In the genomic region with DNA sequence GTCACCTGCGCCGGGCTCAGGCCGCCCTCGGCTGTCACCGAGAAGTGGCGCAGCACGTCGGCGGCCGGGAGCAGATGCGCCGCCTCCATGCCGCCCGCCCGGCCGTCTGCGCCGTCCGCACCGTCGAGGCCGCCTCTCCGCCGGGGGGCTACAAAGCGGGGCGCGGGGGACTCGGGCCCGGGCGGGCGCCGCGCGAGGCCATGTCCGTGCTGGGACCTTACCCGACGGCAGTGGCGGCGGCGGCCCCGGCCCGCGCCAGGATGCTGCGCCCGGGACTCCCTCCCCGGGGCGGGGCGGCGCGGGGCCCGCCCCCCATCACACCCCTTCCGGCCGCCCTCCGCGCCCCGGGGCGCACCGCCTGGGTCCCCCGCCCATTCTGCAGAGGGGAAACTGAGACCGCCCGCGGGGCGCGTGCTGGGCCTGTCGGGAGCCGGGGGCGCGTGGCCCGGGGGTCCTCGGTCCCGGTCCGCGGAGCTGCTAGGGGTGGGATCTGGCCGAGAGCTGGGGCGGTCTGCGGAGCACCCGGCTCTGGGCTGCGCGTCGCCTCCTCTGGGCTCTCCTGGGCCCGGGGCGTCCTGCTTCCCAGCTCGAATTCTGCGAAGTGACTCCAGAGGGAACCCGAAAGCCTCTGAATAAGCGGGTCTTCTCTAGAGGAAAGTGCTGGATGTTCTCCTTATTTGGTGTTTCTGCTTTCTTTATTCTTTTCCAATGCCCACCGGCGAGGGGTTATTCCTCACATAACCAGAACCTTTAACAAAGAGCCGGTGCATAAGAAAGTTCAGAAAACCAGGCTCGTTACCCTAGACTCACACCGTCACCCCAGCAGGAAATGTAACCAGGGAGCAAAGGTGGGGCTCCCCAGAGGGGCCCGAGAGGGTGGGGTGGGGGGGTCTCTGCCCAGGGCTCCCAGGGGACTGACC, we compare ENCODE assay signal across 1 cellular context.
TF ChIP-seq lines count a peak whose summit lies in the region.

A gene (minus strand): TSS at position 235 of the 920 bp plus-strand sequence. CDS start 146 bp downstream, at position 89.

TF ChIP-seq in GM23338, 12 proteins besides CTCF, POLR2A, EP300 and RAD21 (continued from another document):
- TF ChIP-seq, protein P1, sequence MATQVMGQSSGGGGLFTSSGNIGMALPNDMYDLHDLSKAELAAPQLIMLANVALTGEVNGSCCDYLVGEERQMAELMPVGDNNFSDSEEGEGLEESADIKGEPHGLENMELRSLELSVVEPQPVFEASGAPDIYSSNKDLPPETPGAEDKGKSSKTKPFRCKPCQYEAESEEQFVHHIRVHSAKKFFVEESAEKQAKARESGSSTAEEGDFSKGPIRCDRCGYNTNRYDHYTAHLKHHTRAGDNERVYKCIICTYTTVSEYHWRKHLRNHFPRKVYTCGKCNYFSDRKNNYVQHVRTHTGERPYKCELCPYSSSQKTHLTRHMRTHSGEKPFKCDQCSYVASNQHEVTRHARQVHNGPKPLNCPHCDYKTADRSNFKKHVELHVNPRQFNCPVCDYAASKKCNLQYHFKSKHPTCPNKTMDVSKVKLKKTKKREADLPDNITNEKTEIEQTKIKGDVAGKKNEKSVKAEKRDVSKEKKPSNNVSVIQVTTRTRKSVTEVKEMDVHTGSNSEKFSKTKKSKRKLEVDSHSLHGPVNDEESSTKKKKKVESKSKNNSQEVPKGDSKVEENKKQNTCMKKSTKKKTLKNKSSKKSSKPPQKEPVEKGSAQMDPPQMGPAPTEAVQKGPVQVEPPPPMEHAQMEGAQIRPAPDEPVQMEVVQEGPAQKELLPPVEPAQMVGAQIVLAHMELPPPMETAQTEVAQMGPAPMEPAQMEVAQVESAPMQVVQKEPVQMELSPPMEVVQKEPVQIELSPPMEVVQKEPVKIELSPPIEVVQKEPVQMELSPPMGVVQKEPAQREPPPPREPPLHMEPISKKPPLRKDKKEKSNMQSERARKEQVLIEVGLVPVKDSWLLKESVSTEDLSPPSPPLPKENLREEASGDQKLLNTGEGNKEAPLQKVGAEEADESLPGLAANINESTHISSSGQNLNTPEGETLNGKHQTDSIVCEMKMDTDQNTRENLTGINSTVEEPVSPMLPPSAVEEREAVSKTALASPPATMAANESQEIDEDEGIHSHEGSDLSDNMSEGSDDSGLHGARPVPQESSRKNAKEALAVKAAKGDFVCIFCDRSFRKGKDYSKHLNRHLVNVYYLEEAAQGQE (IDR thresholded peaks at IDR 0.05; ENCODE audit: unreplicated experiment) = no peak
- no peak for TF ChIP-seq ZNF331 (CRISPR knock-in tag; IDR thresholded peaks at IDR 0.05; ENCODE audit: low read depth)
- TF ChIP-seq ZNF114 (CRISPR knock-in tag; IDR thresholded peaks at IDR 0.05) = no peak
- TF ChIP-seq JUNB (IDR thresholded peaks at IDR 0.05; ENCODE audit: unreplicated experiment) = no peak
- TF ChIP-seq CREB1 (CRISPR knock-in tag; IDR thresholded peaks at IDR 0.05; ENCODE audit: low read depth) = no peak
- TF ChIP-seq NANOG (IDR thresholded peaks at IDR 0.05; ENCODE audit: borderline replicate concordance) = no peak
- TF ChIP-seq EZH2phosphoT487 (IDR thresholded peaks at IDR 0.05; ENCODE audit: unreplicated experiment) = no peak
- no peak for TF ChIP-seq EZH2 (IDR thresholded peaks at IDR 0.05; ENCODE audit: low read depth, unreplicated experiment)
